10 cellular contexts compared by ENCODE assay signal in the genomic region with DNA sequence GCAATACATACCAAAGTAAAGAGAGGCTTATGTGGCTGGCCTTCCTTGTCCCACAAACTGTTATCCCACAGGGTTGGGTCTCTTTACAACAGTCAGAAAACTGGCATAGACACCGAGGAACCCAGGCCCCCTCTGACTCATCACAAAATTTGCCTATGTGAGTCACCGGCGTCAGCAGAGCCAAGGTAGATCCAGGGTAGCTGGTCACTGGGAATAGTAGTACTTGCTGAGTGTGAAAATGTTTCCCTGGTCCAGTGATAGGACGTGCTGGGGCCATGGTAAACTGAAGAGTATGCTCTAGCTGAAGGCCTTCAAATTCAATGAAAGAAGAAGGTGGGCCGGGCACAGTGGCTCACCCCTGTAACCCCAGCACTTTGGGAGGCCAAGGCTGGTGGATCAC. TPM values are rescaled to one million over a fixed set of nuclear protein-coding genes. Genes with fewer than 3 reads are reported as not detected.
DNase-seq lines count a peak whose midpoint lies in the region; ATAC-seq and TF ChIP-seq lines count a peak whose summit lies in the region.
"Had no signal": no experiment of that assay in that cellular context is flagged by ENCODE, and none has a peak within 500 bp of the region (broad histone marks: within the 10 kb centered on the region; RNA-seq: fewer than 3 reads in every experiment).

No MANE protein-coding gene starts in this region.

- no peaks in the 10 kb centered on the region for H3K27me3 ChIP-seq in SK-N-SH (ENCODE audit: insufficient read depth)
- H3K27me3 ChIP-seq: gastroesophageal sphincter had no signal

- no peaks in the 10 kb centered on the region for H4K20me1 ChIP-seq in SK-N-SH (ENCODE audit: insufficient read depth)

- CTCF ChIA-PET in SK-N-SH (lab: Yijun Ruan, JAX), result no interaction called here

- H3K9me3 Mint-ChIP-seq in stimulated activated effector memory CD8-positive, alpha-beta T cell treated with anti-CD3 and anti-CD28 coated beads, Interleukin-12 subunit alpha, Interleukin-12 subunit beta, amount 100 ng/mL, for 72 hours, result no peaks in the 10 kb centered on the region

- H3K79me2 ChIP-seq in SK-N-SH (ENCODE audit: insufficient read depth), result no peaks in the 10 kb centered on the region

- no peak for TF ChIP-seq RAD21 in SK-N-SH (IDR thresholded peaks at IDR 0.05; ENCODE audit: low read length)

- no peak overlapping the region for H3K9ac ChIP-seq in SK-N-SH

- H3K4me3 Mint-ChIP-seq in stimulated activated effector memory CD8-positive, alpha-beta T cell treated with anti-CD3 and anti-CD28 coated beads, Interleukin-12 subunit alpha, Interleukin-12 subunit beta, amount 100 ng/mL, for 72 hours, result no peak overlapping the region
- H3K4me3 Mint-ChIP-seq: brain had no signal

- H3K4me3 ChIP-seq in SK-N-SH (ENCODE audit: low read depth in 2 of 2, low read length in 1 of 2), result no peak overlapping the region
- H3K4me3 ChIP-seq in fibroblast of mammary gland (ENCODE audit: control insufficient read depth, low read depth, low read length), result no peak overlapping the region
- H3K4me3 ChIP-seq: gastroesophageal sphincter had no signal

- no peak for TF ChIP-seq EP300 in SK-N-SH (IDR thresholded peaks at IDR 0.05; ENCODE audit: borderline replicate concordance in 1 of 2, low read depth in 1 of 2, low read length in 1 of 2)

- no peaks in the 10 kb centered on the region for H3K9me3 ChIP-seq in SK-N-SH

- H3K9me2 ChIP-seq in SK-N-SH, result no peaks in the 10 kb centered on the region

- H3K4me1 ChIP-seq in SK-N-SH (ENCODE audit: control insufficient read depth in 1 of 2, insufficient read depth in 2 of 2, low read depth in 1 of 2, low read length in 1 of 2), result no peaks in the 10 kb centered on the region
- H3K4me1 ChIP-seq: gastroesophageal sphincter had no signal

- no peak overlapping the region for H3K27ac Mint-ChIP-seq in stimulated activated effector memory CD8-positive, alpha-beta T cell treated with anti-CD3 and anti-CD28 coated beads, Interleukin-12 subunit alpha, Interleukin-12 subunit beta, amount 100 ng/mL, for 72 hours
- H3K27ac Mint-ChIP-seq: brain had no signal

- WGBS in SK-N-SH (ENCODE audit: low lambda C conversion rate), result 54% methylated on average over 5 of the region's 5 CpGs

- no peaks in the 10 kb centered on the region for H3K36me3 Mint-ChIP-seq in stimulated activated effector memory CD8-positive, alpha-beta T cell treated with anti-CD3 and anti-CD28 coated beads, Interleukin-12 subunit alpha, Interleukin-12 subunit beta, amount 100 ng/mL, for 72 hours
- H3K36me3 Mint-ChIP-seq: brain had no signal

- H3F3A ChIP-seq in SK-N-SH (replicated peaks; ENCODE audit: insufficient read depth), result no peaks in the 10 kb centered on the region

- DNase-seq in SK-N-SH, result no peak
- peak; percentile 77 for DNase-seq in RPMI7951 (ENCODE audit: low read depth)
- DNase-seq in fibroblast of mammary gland (ENCODE audit: low read depth), result peak; percentile 48
- no peak for DNase-seq in stimulated activated effector memory CD8-positive, alpha-beta T cell treated with anti-CD3 and anti-CD28 coated beads, Interleukin-12 subunit alpha, Interleukin-12 subunit beta, amount 100 ng/mL, for 72 hours (ENCODE audit: low spot score in 2 of 2)
- no peak for DNase-seq in NK-92 treated with Interleukin-12 subunit alpha and Interleukin-12 subunit beta, amount 100 ng/mL, for 24 hours (lab: John Stamatoyannopoulos, UW)
- no peak for DNase-seq in superior temporal gyrus (ENCODE audit: extremely low spot score)
- no peak for DNase-seq in NCI-H187 (lab: John Stamatoyannopoulos, UW)

- POLR2A ChIA-PET in SK-N-SH (lab: Yijun Ruan, JAX), result no interaction called here

- TF ChIP-seq CTCF in SK-N-SH (IDR thresholded peaks at IDR 0.05), result no peak
- TF ChIP-seq CTCF in fibroblast of mammary gland (conservative IDR thresholded peaks at IDR 0.05; ENCODE audit: control insufficient read depth, insufficient read depth, low read depth, low read length), result no peak

- H2AFZ ChIP-seq in SK-N-SH (ENCODE audit: low read depth), result no peak overlapping the region

- ATAC-seq in SK-N-SH treated with all-trans-retinoic acid at 6 μM for 48 hours, result peak; percentile 54
- ATAC-seq in stimulated activated effector memory CD8-positive, alpha-beta T cell treated with anti-CD3 and anti-CD28 coated beads, Interleukin-12 subunit alpha, Interleukin-12 subunit beta, amount 100 ng/mL, for 72 hours, result peak; percentile 50
- ATAC-seq: gastroesophageal sphincter had no signal

- H3K4me2 ChIP-seq in SK-N-SH, result no peak overlapping the region

- peaks cover 7% of the 10 kb centered on the region for H3K4me1 Mint-ChIP-seq in stimulated activated effector memory CD8-positive, alpha-beta T cell treated with anti-CD3 and anti-CD28 coated beads, Interleukin-12 subunit alpha, Interleukin-12 subunit beta, amount 100 ng/mL, for 72 hours
- H3K4me1 Mint-ChIP-seq: brain had no signal

- no peak overlapping the region for H3K27ac ChIP-seq in SK-N-SH (ENCODE audit: low read depth in 2 of 2, low read length in 1 of 2)
- H3K27ac ChIP-seq: gastroesophageal sphincter had no signal

- H3K36me3 ChIP-seq in SK-N-SH (replicated peaks in 1 of 2; ENCODE audit: control insufficient read depth in 1 of 2, insufficient read depth in 2 of 2, low read length in 1 of 2), result no peaks in the 10 kb centered on the region
- H3K36me3 ChIP-seq: gastroesophageal sphincter had no signal

TF ChIP-seq in SK-N-SH treated with all-trans-retinoic acid at 6 μM for 48 hours, 23 proteins besides CTCF, POLR2A, EP300 and RAD21 (continues in another document):
- TF ChIP-seq ZNF70 (CRISPR knock-in tag; IDR thresholded peaks at IDR 0.05) (no peak), ZC3H10 (CRISPR knock-in tag; IDR thresholded peaks at IDR 0.05) (no peak), BACH2 (CRISPR knock-in tag; IDR thresholded peaks at IDR 0.05; ENCODE audit: borderline replicate concordance) (no peak), PPARA (CRISPR knock-in tag; IDR thresholded peaks at IDR 0.05; ENCODE audit: borderline replicate concordance) (no peak), SNAI2 (CRISPR knock-in tag; IDR thresholded peaks at IDR 0.05) (no peak)
- TF ChIP-seq, protein P1, sequence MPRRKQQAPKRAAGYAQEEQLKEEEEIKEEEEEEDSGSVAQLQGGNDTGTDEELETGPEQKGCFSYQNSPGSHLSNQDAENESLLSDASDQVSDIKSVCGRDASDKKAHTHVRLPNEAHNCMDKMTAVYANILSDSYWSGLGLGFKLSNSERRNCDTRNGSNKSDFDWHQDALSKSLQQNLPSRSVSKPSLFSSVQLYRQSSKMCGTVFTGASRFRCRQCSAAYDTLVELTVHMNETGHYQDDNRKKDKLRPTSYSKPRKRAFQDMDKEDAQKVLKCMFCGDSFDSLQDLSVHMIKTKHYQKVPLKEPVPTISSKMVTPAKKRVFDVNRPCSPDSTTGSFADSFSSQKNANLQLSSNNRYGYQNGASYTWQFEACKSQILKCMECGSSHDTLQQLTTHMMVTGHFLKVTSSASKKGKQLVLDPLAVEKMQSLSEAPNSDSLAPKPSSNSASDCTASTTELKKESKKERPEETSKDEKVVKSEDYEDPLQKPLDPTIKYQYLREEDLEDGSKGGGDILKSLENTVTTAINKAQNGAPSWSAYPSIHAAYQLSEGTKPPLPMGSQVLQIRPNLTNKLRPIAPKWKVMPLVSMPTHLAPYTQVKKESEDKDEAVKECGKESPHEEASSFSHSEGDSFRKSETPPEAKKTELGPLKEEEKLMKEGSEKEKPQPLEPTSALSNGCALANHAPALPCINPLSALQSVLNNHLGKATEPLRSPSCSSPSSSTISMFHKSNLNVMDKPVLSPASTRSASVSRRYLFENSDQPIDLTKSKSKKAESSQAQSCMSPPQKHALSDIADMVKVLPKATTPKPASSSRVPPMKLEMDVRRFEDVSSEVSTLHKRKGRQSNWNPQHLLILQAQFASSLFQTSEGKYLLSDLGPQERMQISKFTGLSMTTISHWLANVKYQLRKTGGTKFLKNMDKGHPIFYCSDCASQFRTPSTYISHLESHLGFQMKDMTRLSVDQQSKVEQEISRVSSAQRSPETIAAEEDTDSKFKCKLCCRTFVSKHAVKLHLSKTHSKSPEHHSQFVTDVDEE (CRISPR knock-in tag; IDR thresholded peaks at IDR 0.05), result no peak

TF ChIP-seq in SK-N-SH, 30 proteins besides CTCF, POLR2A, EP300 and RAD21:
- no peak for TF ChIP-seq YY1 (IDR thresholded peaks at IDR 0.05; ENCODE audit: low read depth)
- no peak for TF ChIP-seq TEAD4 (IDR thresholded peaks at IDR 0.05; ENCODE audit: borderline replicate concordance, insufficient read depth)
- TF ChIP-seq SMC3 (IDR thresholded peaks at IDR 0.05; ENCODE audit: low read depth, low read length), result no peak
- no peak for TF ChIP-seq TCF12 (IDR thresholded peaks at IDR 0.05)
- TF ChIP-seq RCOR1 (IDR thresholded peaks at IDR 0.05; ENCODE audit: low read length), result no peak
- TF ChIP-seq, protein P2, sequence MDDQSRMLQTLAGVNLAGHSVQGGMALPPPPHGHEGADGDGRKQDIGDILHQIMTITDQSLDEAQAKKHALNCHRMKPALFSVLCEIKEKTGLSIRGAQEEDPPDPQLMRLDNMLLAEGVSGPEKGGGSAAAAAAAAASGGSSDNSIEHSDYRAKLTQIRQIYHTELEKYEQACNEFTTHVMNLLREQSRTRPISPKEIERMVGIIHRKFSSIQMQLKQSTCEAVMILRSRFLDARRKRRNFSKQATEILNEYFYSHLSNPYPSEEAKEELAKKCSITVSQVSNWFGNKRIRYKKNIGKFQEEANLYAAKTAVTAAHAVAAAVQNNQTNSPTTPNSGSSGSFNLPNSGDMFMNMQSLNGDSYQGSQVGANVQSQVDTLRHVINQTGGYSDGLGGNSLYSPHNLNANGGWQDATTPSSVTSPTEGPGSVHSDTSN (IDR thresholded peaks at IDR 0.05), result no peak
- TF ChIP-seq SIN3A (IDR thresholded peaks at IDR 0.05; ENCODE audit: borderline replicate concordance, low read depth, low read length), result no peak
- no peak for TF ChIP-seq POLR2AphosphoS5 (IDR thresholded peaks at IDR 0.05; ENCODE audit: low read depth, low read length)

RNA-seq across cellular contexts. Expression of a gene that starts 27.1 kb away (rescaled TPM):
- 3.9 and 5.1 TPM in 2 replicates for polyA plus RNA-seq in SK-N-SH (2012; rRNA removed)
- 4.0 and 4.8 TPM in 2 replicates for polyA plus RNA-seq in SK-N-SH (2012; cell fraction: cytosol; rRNA removed)
- polyA plus RNA-seq in SK-N-SH (2012; cell fraction: nucleus; rRNA removed), result 7.2 and 12.9 TPM in 2 replicates
- total RNA-seq in RPMI7951 (2014; rRNA removed; shearing (Covaris generic)), result 41.9 and 53.1 TPM in 2 replicates

Comparison
In these comparisons a context has a peak if more than half of its experiments do, and no peak if none do; other contexts are left out.
1. DNase-seq: peak in RPMI7951 (single experiment) and fibroblast of mammary gland (single experiment); none in SK-N-SH (single experiment), stimulated activated effector memory CD8-positive, alpha-beta T cell treated with anti-CD3 and anti-CD28 coated beads, Interleukin-12 subunit alpha, Interleukin-12 subunit beta, amount 100 ng/mL, for 72 hours (0 of 2), NK-92 treated with Interleukin-12 subunit alpha and Interleukin-12 subunit beta, amount 100 ng/mL, for 24 hours (single experiment), superior temporal gyrus (single experiment) and NCI-H187 (0 of 2).